Comparison of ENCODE assay signal across 11 cellular contexts in the genomic region with DNA sequence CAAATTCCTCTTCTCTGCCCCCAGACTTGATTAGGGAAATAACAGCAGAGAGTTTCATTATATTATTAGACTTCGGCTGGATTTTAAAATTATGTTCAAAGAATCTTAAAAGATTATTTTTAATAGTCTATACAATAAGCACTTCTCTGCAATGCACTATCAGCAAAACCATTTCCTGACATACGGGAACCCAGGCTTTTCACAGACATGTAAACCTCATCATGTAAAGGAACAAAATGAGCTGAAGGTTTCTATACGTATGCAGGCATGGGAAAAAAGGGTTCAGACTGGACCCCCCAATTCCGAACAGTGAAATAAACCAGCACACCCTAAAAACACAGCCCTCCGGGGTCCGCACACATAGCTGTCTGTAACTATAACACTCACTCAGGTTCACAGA.
A peak's percentile ranks its signal among the peaks of the same experiment; 100 is the strongest.
DNase-seq lines count a peak whose midpoint lies in the region; ATAC-seq, FAIRE-seq and TF ChIP-seq lines count a peak whose summit lies in the region.
"Had no signal": no experiment of that assay in that cellular context is flagged by ENCODE, and none has a peak within 500 bp of the region (broad histone marks: within the 10 kb centered on the region; RNA-seq: fewer than 3 reads in every experiment).

No MANE protein-coding gene starts in this region.

- no peaks in the 10 kb centered on the region for H3K9me3 ChIP-seq in kidney (ENCODE audit: control insufficient read depth in 1 of 2, low read length in 2 of 2)
- no peaks in the 10 kb centered on the region for H3K9me3 ChIP-seq in gastroesophageal sphincter
- H3K9me3 ChIP-seq: sigmoid colon had no signal

- peak overlapping the region; percentile 4 to 69 for H3K9ac ChIP-seq in kidney (ENCODE audit: low read length in 2 of 2)

- H3K27ac ChIP-seq in kidney (ENCODE audit: low read depth in 2 of 2, low read length in 2 of 2) (peak overlapping the region; percentile 51 to 79), gastroesophageal sphincter (no peak overlapping the region)

- peak overlapping the region; percentile 95 for H3K27ac Mint-ChIP-seq in activated naive CD8-positive, alpha-beta T cell
- peak overlapping the region; percentile 96 for H3K27ac Mint-ChIP-seq in stimulated activated effector memory CD8-positive, alpha-beta T cell treated with anti-CD3 and anti-CD28 coated beads, Interleukin-12 subunit alpha, Interleukin-12 subunit beta, amount 100 ng/mL, for 72 hours

- H3K4me3 ChIP-seq in LNCaP clone FGC (ENCODE audit: low read depth, low read length) (peak overlapping the region; percentile 73), kidney (ENCODE audit: low read length in 2 of 2) (peak overlapping the region; percentile 68 to 84), gastroesophageal sphincter (peak overlapping the region in 1 of 2 donors; percentile 20)

- 61 to 62% methylated on average over 6 of the region's 6 CpGs for WGBS in gastroesophageal sphincter (ENCODE audit: low coverage in 1 of 2), 2 donors

- H3K4me1 Mint-ChIP-seq in activated naive CD8-positive, alpha-beta T cell (ENCODE audit: low read depth), result peaks cover 65% of the 10 kb centered on the region
- H3K4me1 Mint-ChIP-seq in stimulated activated effector memory CD8-positive, alpha-beta T cell treated with anti-CD3 and anti-CD28 coated beads, Interleukin-12 subunit alpha, Interleukin-12 subunit beta, amount 100 ng/mL, for 72 hours, result peaks cover 60% of the 10 kb centered on the region

- intact Hi-C loops in kidney (cut with DNase I) (no loop called here), head of caudate nucleus (cut with DNase I) (no loop called here)

- H3K36me3 Mint-ChIP-seq in activated naive CD8-positive, alpha-beta T cell, result peaks cover 3% of the 10 kb centered on the region
- peaks cover 53% of the 10 kb centered on the region for H3K36me3 Mint-ChIP-seq in stimulated activated effector memory CD8-positive, alpha-beta T cell treated with anti-CD3 and anti-CD28 coated beads, Interleukin-12 subunit alpha, Interleukin-12 subunit beta, amount 100 ng/mL, for 72 hours

- ATAC-seq in stimulated activated effector memory CD8-positive, alpha-beta T cell treated with anti-CD3 and anti-CD28 coated beads, Interleukin-12 subunit alpha, Interleukin-12 subunit beta, amount 100 ng/mL, for 72 hours, result no peak
- no peak for ATAC-seq in gastroesophageal sphincter
- no peak for ATAC-seq in HG03565 (IDR thresholded peaks at IDR 0.05; ENCODE audit: unreplicated experiment)

- no peaks in the 10 kb centered on the region for H3K9me3 Mint-ChIP-seq in activated naive CD8-positive, alpha-beta T cell (ENCODE audit: low read depth)
- H3K9me3 Mint-ChIP-seq in stimulated activated effector memory CD8-positive, alpha-beta T cell treated with anti-CD3 and anti-CD28 coated beads, Interleukin-12 subunit alpha, Interleukin-12 subunit beta, amount 100 ng/mL, for 72 hours, result no peaks in the 10 kb centered on the region
- H3K9me3 Mint-ChIP-seq: H9 had no signal

- peaks cover 9 to 15% of the 10 kb centered on the region in 2 donors for H3K36me3 ChIP-seq in kidney (ENCODE audit: control insufficient read depth in 1 of 2, insufficient read depth in 2 of 2, low read length in 2 of 2)
- H3K36me3 ChIP-seq in gastroesophageal sphincter, result no peaks in the 10 kb centered on the region
- H3K36me3 ChIP-seq: sigmoid colon had no signal

- TF ChIP-seq EP300 in gastroesophageal sphincter (IDR thresholded peaks at IDR 0.05), result no peak

- H3K27me3 Mint-ChIP-seq in activated naive CD8-positive, alpha-beta T cell, result no peaks in the 10 kb centered on the region

- peak overlapping the region; percentile 77 for H3K4me3 Mint-ChIP-seq in activated naive CD8-positive, alpha-beta T cell
- peak overlapping the region; percentile 87 for H3K4me3 Mint-ChIP-seq in stimulated activated effector memory CD8-positive, alpha-beta T cell treated with anti-CD3 and anti-CD28 coated beads, Interleukin-12 subunit alpha, Interleukin-12 subunit beta, amount 100 ng/mL, for 72 hours

- no peak for FAIRE-seq in kidney (lab: Jason Lieb, UNC)

- no peak for DNase-seq in LNCaP clone FGC (ENCODE audit: low read depth)
- DNase-seq in kidney, result no peak
- DNase-seq in stimulated activated effector memory CD8-positive, alpha-beta T cell treated with anti-CD3 and anti-CD28 coated beads, Interleukin-12 subunit alpha, Interleukin-12 subunit beta, amount 100 ng/mL, for 72 hours (ENCODE audit: low spot score in 2 of 2), result no peak
- DNase-seq in GDM1 (lab: John Stamatoyannopoulos, UW), result no peak
- DNase-seq in head of caudate nucleus, result no peak
- DNase-seq: H9, SHP77, sigmoid colon had no signal

- TF ChIP-seq CTCF in LNCaP clone FGC (IDR thresholded peaks at IDR 0.05; ENCODE audit: control insufficient read depth, extremely low read depth, insufficient read depth), result no peak
- TF ChIP-seq CTCF in kidney (IDR thresholded peaks at IDR 0.05; ENCODE audit: borderline replicate concordance, extremely low read depth, insufficient read depth), result no peak
- no peak for TF ChIP-seq CTCF in gastroesophageal sphincter (IDR thresholded peaks at IDR 0.05)

- no peak for TF ChIP-seq POLR2A in gastroesophageal sphincter (IDR thresholded peaks at IDR 0.05)

- H3K4me1 ChIP-seq in kidney (ENCODE audit: control insufficient read depth in 1 of 2, insufficient read depth in 1 of 2, low read depth in 1 of 2, low read length in 2 of 2) (no peaks in the 10 kb centered on the region), gastroesophageal sphincter (no peaks in the 10 kb centered on the region)
- H3K4me1 ChIP-seq: sigmoid colon had no signal

- no peaks in the 10 kb centered on the region for H3K27me3 ChIP-seq in gastroesophageal sphincter
- H3K27me3 ChIP-seq: sigmoid colon had no signal

Comparison
In these comparisons a context has a peak if more than half of its experiments do, and no peak if none do; other contexts are left out.
1. H3K27ac ChIP-seq: peak in kidney (2 of 2); none in gastroesophageal sphincter (0 of 4).